9 cellular contexts compared by ENCODE assay signal in genomic region chr7:80916770-80917681, GRCh38. TPM values are rescaled to one million over a fixed set of nuclear protein-coding genes. Genes with fewer than 3 reads are reported as not detected.
DNase-seq lines count a peak whose midpoint lies in the region; ATAC-seq and TF ChIP-seq lines count a peak whose summit lies in the region.
"Had no signal": no experiment of that assay in that cellular context is flagged by ENCODE, and none has a peak within 500 bp of the region (broad histone marks: within the 10 kb centered on the region; RNA-seq: fewer than 3 reads in every experiment).

No MANE protein-coding gene starts in this region.

- TF ChIP-seq RAD21 in HCT116 (IDR thresholded peaks at IDR 0.05; ENCODE audit: low read depth): peak; percentile 54

- no peak overlapping the region for H3K27ac ChIP-seq in HCT116 (ENCODE audit: low read depth, low read length)
- no peak overlapping the region for H3K27ac ChIP-seq in RWPE1
- no peak overlapping the region for H3K27ac ChIP-seq in CD8-positive, alpha-beta memory T cell (ENCODE audit: low read depth, low read length)

- H3K4me2 ChIP-seq in HCT116 (ENCODE audit: low read length) (peak overlapping the region; percentile 78; the same call in 1 of the 2 replicates), skeletal muscle satellite cell (ENCODE audit: low read length) (peak overlapping the region; percentile 77)

- H3K36me3 Mint-ChIP-seq in CD8-positive, alpha-beta memory T cell: no peaks in the 10 kb centered on the region

- H3K27me3 Mint-ChIP-seq in CD8-positive, alpha-beta memory T cell: peaks cover 3 to 24% of the 10 kb centered on the region in 2 donors

- RAD21 ChIA-PET in HCT116 (lab: Charles Lee; ENCODE audit: low non-redundant PET in 1 of 2, low total read pairs in 2 of 2, uncharacterized antibody in 2 of 2, unreplicated experiment in 2 of 2): interaction anchor here in 1 of 2 experiments (1.2 kb wide), 1 partner anchor 11 kb away, joined by 3 read pairs; no protein-coding TSS in a partner anchor

- H3K9ac ChIP-seq in HCT116 (ENCODE audit: low read length): no peak overlapping the region
- peak overlapping the region; percentile 87 for H3K9ac ChIP-seq in skeletal muscle satellite cell (ENCODE audit: low read depth, low read length)

- no peak overlapping the region for H3K27ac Mint-ChIP-seq in CD8-positive, alpha-beta memory T cell

- H3K4me1 Mint-ChIP-seq in CD8-positive, alpha-beta memory T cell: no peaks in the 10 kb centered on the region

- no peak overlapping the region for H2AFZ ChIP-seq in HCT116 (ENCODE audit: low read depth, low read length, poor library complexity, severe bottlenecking)

- no peaks in the 10 kb centered on the region for H4K20me1 ChIP-seq in HCT116 (ENCODE audit: insufficient read depth)

- no peak for DNase-seq in HCT116 (ENCODE audit: low read depth, low spot score)
- DNase-seq in RWPE1 (ENCODE audit: low spot score): peak; percentile 70
- peak; percentile 78 to 91 for DNase-seq in foreskin fibroblast
- DNase-seq in CD8-positive, alpha-beta memory T cell: no peak
- DNase-seq in MV-4-11 (lab: John Stamatoyannopoulos, UW): no peak
- DNase-seq: anterior cingulate cortex had no signal

- H3K9me2 ChIP-seq in HCT116 (ENCODE audit: insufficient read depth): no peaks in the 10 kb centered on the region

- intact Hi-C loops in HCT116 (cut with micrococcal nuclease): loop anchor here (5.0 kb wide), 3 partner anchors 85 to 555 kb away; no protein-coding TSS in a partner anchor

- POLR2A ChIA-PET in HCT116 (lab: Charles Lee) (no interaction called here), RWPE1 (lab: Yijun Ruan, JAX; ENCODE audit: low non-redundant PET) (interaction anchor here (0.5 kb wide), 1 partner anchor 15 kb away, joined by 4 read pairs; no protein-coding TSS in a partner anchor)
- POLR2A ChIA-PET in CD8-positive, alpha-beta memory T cell (lab: Charles Lee): no interaction called here

- H3K79me2 ChIP-seq in HCT116 (ENCODE audit: insufficient read depth, low read length): peaks cover 12% of the 10 kb centered on the region

- H3K4me1 ChIP-seq in HCT116 (ENCODE audit: control insufficient read depth in 1 of 2, insufficient read depth in 2 of 2, low read length in 2 of 2) (peaks cover 24 to 40% of the 10 kb centered on the region in 2 experiments; a peak in 3 of 4 replicates), skeletal muscle satellite cell (ENCODE audit: control insufficient read depth, insufficient read depth, low read length) (peaks cover 25% of the 10 kb centered on the region)
- H3K4me1 ChIP-seq in CD8-positive, alpha-beta memory T cell (ENCODE audit: insufficient read depth, low read length): no peaks in the 10 kb centered on the region

- ATAC-seq in HCT116 (no peak), GM18511 (IDR thresholded peaks at IDR 0.05; ENCODE audit: unreplicated experiment) (no peak), HG03378 (IDR thresholded peaks at IDR 0.05; ENCODE audit: unreplicated experiment) (no peak)

- peak; percentile 25 to 72 (median 58); a peak in 5 of 6 replicates for TF ChIP-seq CTCF in HCT116 (IDR thresholded peaks at IDR 0.05 in 2 of 3, conservative IDR thresholded peaks at IDR 0.05 in 1 of 3; ENCODE audit: borderline replicate concordance in 1 of 3, insufficient read depth in 1 of 3, low read depth in 2 of 3, low read length in 2 of 3)
- TF ChIP-seq CTCF in RWPE1 (conservative IDR thresholded peaks at IDR 0.05; ENCODE audit: low read depth): peak; percentile 50
- peak; percentile 59 for TF ChIP-seq CTCF in foreskin fibroblast (IDR thresholded peaks at IDR 0.05; ENCODE audit: low read depth, low read length)

- TF ChIP-seq POLR2A in HCT116 (IDR thresholded peaks at IDR 0.05; ENCODE audit: borderline replicate concordance, extremely low read depth, insufficient read depth, insufficient read length): no peak

- no peak overlapping the region for H3K4me3 Mint-ChIP-seq in CD8-positive, alpha-beta memory T cell

- H3K36me3 ChIP-seq in HCT116 (ENCODE audit: control insufficient read depth in 1 of 2, insufficient read depth in 2 of 2, low read length in 2 of 2): no peaks in the 10 kb centered on the region
- H3K36me3 ChIP-seq in skeletal muscle satellite cell (ENCODE audit: insufficient read depth, low read length): peaks cover 31% of the 10 kb centered on the region
- no peaks in the 10 kb centered on the region for H3K36me3 ChIP-seq in CD8-positive, alpha-beta memory T cell (ENCODE audit: insufficient read depth, low read length)

- BruUV-seq in HCT116 (replicated peaks; lab: Mats Ljungman, UMichigan): no TSS peak

- H3K4me3 ChIP-seq in HCT116 (replicated peaks in 1 of 2; ENCODE audit: low read depth in 1 of 2, low read length in 2 of 2): peak overlapping the region in 1 of 2 experiments; percentile 68; a peak in 1 of 4 replicates
- H3K4me3 ChIP-seq in foreskin fibroblast (ENCODE audit: low read depth in 1 of 2, low read length in 2 of 2): peak overlapping the region; percentile 88 to 95
- H3K4me3 ChIP-seq in skeletal muscle satellite cell (ENCODE audit: low read length): peak overlapping the region; percentile 78
- H3K4me3 ChIP-seq in CD8-positive, alpha-beta memory T cell (ENCODE audit: low read length): no peak overlapping the region

- H3K9me3 Mint-ChIP-seq in CD8-positive, alpha-beta memory T cell: peaks cover 10 to 21% (median 15%) of the 10 kb centered on the region in 5 donors

- CTCF ChIA-PET in HCT116 (lab: Charles Lee): interaction anchor here (0.6 to 1.5 kb wide), 7 partner anchors 9 to 553 kb away, joined by 3 to 5 read pairs (median 3); no protein-coding TSS in a partner anchor
- CTCF ChIA-PET in RWPE1 (lab: Yijun Ruan, JAX): interaction anchor here (0.6 to 1.0 kb wide), 3 partner anchors 18 to 111 kb away, joined by 4 to 7 read pairs (median 4); no protein-coding TSS in a partner anchor
- CTCF ChIA-PET in CD8-positive, alpha-beta memory T cell (lab: Charles Lee): no interaction called here

- H3K9me3 ChIP-seq in HCT116 (ENCODE audit: control insufficient read depth in 1 of 2, insufficient read depth in 1 of 2, low read depth in 1 of 2, low read length in 2 of 2) (no peaks in the 10 kb centered on the region), skeletal muscle satellite cell (replicated peaks; ENCODE audit: low read length) (no peaks in the 10 kb centered on the region)
- no peaks in the 10 kb centered on the region for H3K9me3 ChIP-seq in CD8-positive, alpha-beta memory T cell (ENCODE audit: low read length)

- H3K27me3 ChIP-seq in HCT116 (ENCODE audit: insufficient read depth, low read length) (no peaks in the 10 kb centered on the region), skeletal muscle satellite cell (ENCODE audit: control insufficient read depth, insufficient read depth, low read length) (no peaks in the 10 kb centered on the region)
- no peaks in the 10 kb centered on the region for H3K27me3 ChIP-seq in CD8-positive, alpha-beta memory T cell (ENCODE audit: insufficient read depth, low read length, poor library complexity, severe bottlenecking)

TF ChIP-seq in HCT116, 20 proteins besides CTCF, POLR2A, EP300 and RAD21:
- peak; percentile 17; the same call in 1 of the 2 replicates for TF ChIP-seq FOSL1 (IDR thresholded peaks at IDR 0.05; ENCODE audit: low read depth)
- 0 out of 2 replicates have a peak, but pooled peaks have one; percentile 31 for TF ChIP-seq CBX3 (IDR thresholded peaks at IDR 0.05; ENCODE audit: low read depth)
- no peak for TF ChIP-seq ATF3 (IDR thresholded peaks at IDR 0.05)

RNA-seq across cellular contexts. Expression of gene SEMA3C, which starts 1.8 kb away (rescaled TPM):
- total RNA-seq in HCT116 (2021; ENCODE audit: unreplicated experiment): 25.3 TPM
- 6.0 and 7.4 TPM in 2 replicates for polyA plus RNA-seq in HCT116 (2012)
- 109 and 185 TPM in 2 replicates for total RNA-seq in skeletal muscle satellite cell (2012; rRNA removed)
- total RNA-seq in CD8-positive, alpha-beta memory T cell: not detected
- polyA plus RNA-seq in CD8-positive, alpha-beta memory T cell: not detected

Comparison
In these comparisons a context has a peak if more than half of its experiments do, and no peak if none do; other contexts are left out.
1. DNase-seq: peak in RWPE1 (single experiment) and foreskin fibroblast (2 of 2); none in HCT116 (single experiment), CD8-positive, alpha-beta memory T cell (0 of 5) and MV-4-11 (single experiment).
2. RNA of gene SEMA3C, which starts 1.8 kb away (total RNA-seq): 25.3 TPM in HCT116 (single experiment); not detected in CD8-positive, alpha-beta memory T cell; every median in the first group is over 10 times any median in the second.
3. Peak in every context shown above with its lines, with median percentiles within 50 percentile points of each other: CTCF ChIP-seq.